8 cellular contexts compared by ENCODE assay signal in genomic region chr11:70204466-70204799, GRCh38. TPM values are rescaled to one million over a fixed set of nuclear protein-coding genes. Genes with fewer than 3 reads are reported as not detected.
DNase-seq lines count a peak whose midpoint lies in the region; ATAC-seq and TF ChIP-seq lines count a peak whose summit lies in the region.

No MANE protein-coding gene starts in this region.

- peak overlapping the region; percentile 65 for H3K18ac ChIP-seq in mesendoderm (ENCODE audit: low read length)

- peak overlapping the region; percentile 100 for H3K4me2 ChIP-seq in mesendoderm (ENCODE audit: low read length)

- peak overlapping the region; percentile 100 for H3K9ac ChIP-seq in mesendoderm (ENCODE audit: low read length)

- H3K27me3 ChIP-seq in body of pancreas (no peaks in the 10 kb centered on the region), mesendoderm (ENCODE audit: insufficient read depth, low read length, poor library complexity) (no peaks in the 10 kb centered on the region), aorta (ENCODE audit: control insufficient read depth in 1 of 2, insufficient read depth in 2 of 2, low read length in 1 of 2) (no peaks in the 10 kb centered on the region)

- DNase-seq in stimulated activated CD4-positive, alpha-beta T cell treated with anti-CD3 and anti-CD28 coated beads, Interleukin-4, amount 100 ng/mL, for 24 hours: peak; percentile 20
- no peak for DNase-seq in stimulated activated CD4-positive, alpha-beta T cell treated with anti-CD3 and anti-CD28 coated beads, Interleukin-4, amount 100 ng/mL, for 4 hours
- DNase-seq in body of pancreas: no peak
- no peak for DNase-seq in mesendoderm
- DNase-seq in aorta: no peak
- DNase-seq in posterior vena cava (ENCODE audit: low spot score): no peak

- H2BK120ac ChIP-seq in mesendoderm (ENCODE audit: low read depth, low read length): no peak overlapping the region

- H3K4me3 ChIP-seq in body of pancreas (no peak overlapping the region), mesendoderm (ENCODE audit: low read length) (peak overlapping the region; percentile 98), aorta (ENCODE audit: low read length in 2 of 2) (peak overlapping the region; percentile 67 to 96)

- no peak for TF ChIP-seq POLR2A in body of pancreas (IDR thresholded peaks at IDR 0.05)

- no peaks in the 10 kb centered on the region for H3K9me3 ChIP-seq in body of pancreas
- no peaks in the 10 kb centered on the region for H3K9me3 ChIP-seq in aorta (ENCODE audit: control insufficient read depth, low read length)

- H2AK5ac ChIP-seq in mesendoderm (ENCODE audit: low read length): peak overlapping the region; percentile 97

- H3K79me1 ChIP-seq in mesendoderm (ENCODE audit: low read length): peaks cover 32% of the 10 kb centered on the region

- no peak overlapping the region for H2BK15ac ChIP-seq in mesendoderm (replicated peaks; ENCODE audit: low read depth)

- peak overlapping the region; percentile 97 for H3K23ac ChIP-seq in mesendoderm (ENCODE audit: low read length)

- H3K56ac ChIP-seq in mesendoderm (ENCODE audit: low read length): peak overlapping the region; percentile 100

- H2BK5ac ChIP-seq in mesendoderm (ENCODE audit: low read length): peak overlapping the region; percentile 98

- TF ChIP-seq CTCF in body of pancreas (IDR thresholded peaks at IDR 0.05): no peak

- H3K36me3 ChIP-seq in body of pancreas (replicated peaks in 1 of 2; ENCODE audit: insufficient read depth in 1 of 2, low read depth in 2 of 2) (peaks cover 3 to 4% of the 10 kb centered on the region in 2 donors), mesendoderm (ENCODE audit: control insufficient read depth, insufficient read depth, low read length) (peaks cover 11% of the 10 kb centered on the region), aorta (ENCODE audit: control insufficient read depth in 1 of 2, insufficient read depth in 2 of 2, low read length in 1 of 2) (peaks cover 3 to 8% of the 10 kb centered on the region in 2 donors)

- WGBS in body of pancreas, 2 donors: 17 to 18% methylated on average over 4 of the region's 4 CpGs
- WGBS in mesendoderm (ENCODE audit: extremely low coverage, insufficient coverage, low lambda C conversion rate): no CpG with 5 or more reads among the region's 4 CpGs
- 20 to 21% methylated on average over 4 of the region's 4 CpGs for WGBS in aorta, 2 donors

- intact Hi-C loops in body of pancreas (cut with DNase I): no loop called here
- intact Hi-C loops in aorta (cut with DNase I): loop anchor here in 1 of 2 donors (1.0 kb wide), 1 partner anchor 66 kb away; the partner anchor contains the start of gene PPFIA1
- intact Hi-C loops in posterior vena cava (cut with DNase I): no loop called here

- H3K79me2 ChIP-seq in mesendoderm (ENCODE audit: control insufficient read depth, insufficient read depth, low read length): peaks cover 37% of the 10 kb centered on the region

- H3K4me1 ChIP-seq in body of pancreas (peaks cover 26% of the 10 kb centered on the region), mesendoderm (ENCODE audit: control insufficient read depth, low read depth, low read length) (peaks cover 5% of the 10 kb centered on the region), aorta (ENCODE audit: control insufficient read depth in 1 of 2, insufficient read depth in 2 of 2, low read length in 2 of 2) (no peaks in the 10 kb centered on the region)

- peak overlapping the region; percentile 17 for H3K4ac ChIP-seq in mesendoderm (ENCODE audit: low read depth, low read length)

- no peak overlapping the region for H4K8ac ChIP-seq in mesendoderm (ENCODE audit: low read depth, low read length)

- no peak overlapping the region for H4K5ac ChIP-seq in mesendoderm (ENCODE audit: low read length)

- ATAC-seq in body of pancreas (no peak), aorta (ENCODE audit: low FRiP score) (no peak), HG03457 (IDR thresholded peaks at IDR 0.05; ENCODE audit: unreplicated experiment) (no peak), HG02885 (IDR thresholded peaks at IDR 0.05; ENCODE audit: poor library complexity, unreplicated experiment) (no peak)

- H3K27ac ChIP-seq in body of pancreas (peak overlapping the region in 3 of 4 donors; percentile 81 to 95 (median 89)), mesendoderm (ENCODE audit: low read depth, low read length) (peak overlapping the region; percentile 95), aorta (ENCODE audit: low read depth in 1 of 2, low read length in 2 of 2) (peak overlapping the region in 1 of 2 donors; percentile 16)

RNA-seq across cellular contexts. Expression of gene FADD, which starts 1.3 kb away (rescaled TPM):
- total RNA-seq in body of pancreas (10 to 100 TPM in 1 of 2 donors, 1 to 10 TPM in 1; 9.1 to 14.2 TPM), aorta (10 to 100 TPM; 17.2 to 17.8 TPM), posterior vena cava (10 to 100 TPM; 15.8 to 19.4 TPM)
- polyA plus RNA-seq in mesendoderm (2013, experiment 1 of 2): 40.9 TPM
- 40.4 TPM for polyA plus RNA-seq in mesendoderm (2013, experiment 2 of 2)
- 10 to 100 TPM; 10.7 to 12.3 TPM for polyA plus RNA-seq in aorta

Comparison
In these comparisons a context has a peak if more than half of its experiments do, and no peak if none do; other contexts are left out.
1. H3K4me3 ChIP-seq: peak in mesendoderm (single experiment) and aorta (2 of 2); none in body of pancreas (0 of 2).